26 cellular contexts compared by ENCODE assay signal in the genomic region with DNA sequence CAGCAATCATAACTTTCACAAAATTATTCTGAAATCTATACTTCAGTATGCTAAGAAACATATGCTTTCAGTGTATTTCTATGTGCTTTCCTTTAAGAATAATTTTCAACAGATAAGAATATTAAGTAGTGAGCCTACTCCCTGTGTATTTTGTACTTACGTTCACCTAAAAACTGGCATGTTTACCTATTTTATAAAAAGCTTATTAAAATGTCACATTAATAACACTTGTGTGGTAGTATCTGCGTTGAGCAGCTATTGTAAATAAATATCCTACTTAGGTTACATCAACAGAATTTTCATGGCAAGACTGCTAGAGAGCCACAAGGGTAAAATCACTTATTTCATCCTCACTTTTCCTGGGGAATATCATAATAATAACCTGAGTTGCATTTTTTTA.
"Had no signal": no experiment of that assay in that cellular context is flagged by ENCODE, and none has a peak within 500 bp of the region (broad histone marks: within the 10 kb centered on the region; RNA-seq: fewer than 3 reads in every experiment).

No MANE protein-coding gene starts in this region.

- DNase-seq: activated effector memory CD4-positive, alpha-beta T cell treated with anti-CD3 and anti-CD28 coated beads, Interleukin-2, amount 50 U/mL, for 16 hours; activated effector memory CD4-positive, alpha-beta T cell treated with Interleukin-2 at 50 U/mL for 16 hours; activated gamma-delta T cell; activated gamma-delta T cell treated with Interleukin-2 at 50 U/mL for 16 hours; activated naive CD4-positive, alpha-beta T cell; activated naive CD4-positive, alpha-beta T cell treated with anti-CD3 and anti-CD28 coated beads for 36 hours; activated naive CD4-positive, alpha-beta T cell treated with anti-CD3 and anti-CD28 coated beads, Interleukin-2, amount 10 ng/mL, durations not matched to agents 7 days and 5 days; activated naive CD4-positive, alpha-beta T cell treated with anti-CD3 and anti-CD28 coated beads, Interleukin-2, amount 50 U/mL, for 16 hours; activated naive CD4-positive, alpha-beta T cell treated with Interleukin-2 at 50 U/mL for 16 hours; activated naive CD8-positive, alpha-beta T cell treated with anti-CD3 and anti-CD28 coated beads for 36 hours; activated naive CD8-positive, alpha-beta T cell treated with anti-CD3 and anti-CD28 coated beads, Interleukin-2, amount 10 ng/mL, durations not matched to agents 7 days and 5 days; activated naive CD8-positive, alpha-beta T cell treated with anti-CD3 and anti-CD28 coated beads, Interleukin-2, amount 50 U/mL, for 24 hours; activated T-cell treated with anti-CD3 and anti-CD28 coated beads, Interleukin-2, amount 50 U/mL, for 24 hours; activated T-cell treated with anti-CD3 and anti-CD28 coated beads, Interleukin-2, amount 50 U/mL, for 4 hours; activated T-cell treated with anti-CD3 and anti-CD28 coated beads, Interleukin-2, amount 50 U/mL, for 48 hours; activated T-cell treated with anti-CD3 and anti-CD28 coated beads, Interleukin-2, amount 50 U/mL, for 72 hours; adrenal gland; amniotic stem cell; amygdala; anterior cingulate cortex; aorta; body of pancreas; brain microvascular endothelial cell; caudate nucleus; central memory CD4-positive, alpha-beta T cell; cerebellar nuclear complex had no signal
